Comparison of ENCODE assay signal across 22 cellular contexts in genomic region chr3:4794331-4794730, GRCh38.
"Had no signal": no experiment of that assay in that cellular context is flagged by ENCODE, and none has a peak within 500 bp of the region (broad histone marks: within the 10 kb centered on the region; RNA-seq: fewer than 3 reads in every experiment).

No MANE protein-coding gene starts in this region.

- H3K4me3 Mint-ChIP-seq: activated B cell treated with CpG ODN at 0.5 μM for 24 hours; activated CD4-positive, alpha-beta memory T cell treated with anti-CD3 and anti-CD28 coated beads, Interleukin-2, amount 10 ng/mL, durations not matched to agents 7 days and 5 days; activated naive CD4-positive, alpha-beta T cell treated with anti-CD3 and anti-CD28 coated beads, Interleukin-2, amount 50 U/mL, for 24 hours; activated T-cell treated with anti-CD3 and anti-CD28 coated beads, Interleukin-2, amount 50 U/mL, for 72 hours; effector memory CD8-positive, alpha-beta T cell; natural killer cell; stimulated activated naive CD8-positive, alpha-beta T cell treated with anti-CD3 and anti-CD28 coated beads, Interleukin-15, Interleukin-2, amounts not matched to agents 100 ng/mL and 50 ng/mL, for 24 hours had no signal

- H3K27ac ChIP-seq: breast epithelium, colonic mucosa, dorsolateral prefrontal cortex, SJCRH30, tibial artery had no signal

- H3K27me3 ChIP-seq: breast epithelium, colonic mucosa, dorsolateral prefrontal cortex, esophagus muscularis mucosa, heart right ventricle, SJCRH30, tibial artery had no signal

- ATAC-seq: activated T-cell treated with anti-CD3 and anti-CD28 coated beads, Interleukin-2, amount 50 U/mL, for 72 hours; effector memory CD8-positive, alpha-beta T cell; natural killer cell had no signal

- H3K27me3 Mint-ChIP-seq: activated B cell treated with CpG ODN at 0.5 μM for 24 hours; activated CD4-positive, alpha-beta memory T cell treated with anti-CD3 and anti-CD28 coated beads, Interleukin-2, amount 10 ng/mL, durations not matched to agents 7 days and 5 days; activated naive CD4-positive, alpha-beta T cell treated with anti-CD3 and anti-CD28 coated beads, Interleukin-2, amount 50 U/mL, for 24 hours; effector memory CD8-positive, alpha-beta T cell; progenitor cell of endocrine pancreas; stimulated activated naive CD8-positive, alpha-beta T cell treated with anti-CD3 and anti-CD28 coated beads, Interleukin-15, Interleukin-2, amounts not matched to agents 100 ng/mL and 50 ng/mL, for 24 hours had no signal

- DNase-seq: activated B cell treated with CpG ODN at 0.5 μM for 24 hours; activated CD4-positive, alpha-beta memory T cell treated with anti-CD3 and anti-CD28 coated beads, Interleukin-2, amount 10 ng/mL, durations not matched to agents 7 days and 5 days; activated CD4-positive, alpha-beta T cell treated with anti-CD3 and anti-CD28 coated beads for 48 hours; activated effector memory CD4-positive, alpha-beta T cell treated with anti-CD3 and anti-CD28 coated beads, Interleukin-2, amount 50 U/mL, for 16 hours; activated T-cell treated with anti-CD3 and anti-CD28 coated beads, Interleukin-2, amount 50 U/mL, for 72 hours; colonic mucosa; dorsolateral prefrontal cortex; effector memory CD8-positive, alpha-beta T cell; heart right ventricle; kidney; midbrain; natural killer cell; SJCRH30; stimulated activated CD4-positive, alpha-beta T cell treated with anti-CD3 and anti-CD28 coated beads, Interleukin-12 subunit alpha, Interleukin-12 subunit beta, amount 100 ng/mL, for 4 hours; stimulated activated CD4-positive, alpha-beta T cell treated with anti-CD3 and anti-CD28 coated beads, Interleukin-4, amount 100 ng/mL, for 4 hours; T1000; tibial artery had no signal

- H3K4me1 ChIP-seq: breast epithelium, colonic mucosa, SJCRH30 had no signal

- H3K9me3 ChIP-seq: colonic mucosa, SJCRH30 had no signal

- H3K27ac Mint-ChIP-seq: activated B cell treated with CpG ODN at 0.5 μM for 24 hours; activated CD4-positive, alpha-beta memory T cell treated with anti-CD3 and anti-CD28 coated beads, Interleukin-2, amount 10 ng/mL, durations not matched to agents 7 days and 5 days; activated T-cell treated with anti-CD3 and anti-CD28 coated beads, Interleukin-2, amount 50 U/mL, for 72 hours; effector memory CD8-positive, alpha-beta T cell; natural killer cell; progenitor cell of endocrine pancreas; stimulated activated naive CD8-positive, alpha-beta T cell treated with anti-CD3 and anti-CD28 coated beads, Interleukin-15, Interleukin-2, amounts not matched to agents 100 ng/mL and 50 ng/mL, for 24 hours had no signal

- H3K4me3 ChIP-seq: breast epithelium, colonic mucosa, dorsolateral prefrontal cortex, heart right ventricle, SJCRH30, tibial artery had no signal

- H3K36me3 ChIP-seq: breast epithelium, colonic mucosa, SJCRH30 had no signal

- H3K4me1 Mint-ChIP-seq: activated B cell treated with CpG ODN at 0.5 μM for 24 hours; activated naive CD4-positive, alpha-beta T cell treated with anti-CD3 and anti-CD28 coated beads, Interleukin-2, amount 50 U/mL, for 24 hours had no signal
